Comparison of ENCODE assay signal across 11 cellular contexts in genomic region chrX:50067435-50068292, GRCh38.
DNase-seq lines count a peak whose midpoint lies in the region; ATAC-seq, FAIRE-seq and TF ChIP-seq lines count a peak whose summit lies in the region.
"Had no signal": no experiment of that assay in that cellular context is flagged by ENCODE, and none has a peak within 500 bp of the region (broad histone marks: within the 10 kb centered on the region; RNA-seq: fewer than 3 reads in every experiment).

No MANE protein-coding gene starts in this region.

- TF ChIP-seq CTCF in HepG2 (CRISPR knock-in tag; IDR thresholded peaks at IDR 0.05) (no peak), GM13977 (IDR thresholded peaks at IDR 0.05; ENCODE audit: extremely low read depth, insufficient read depth, missing control alignments) (no peak)

- peak overlapping the region; percentile 48 to 71 (median 63) for H3K4me3 ChIP-seq in HepG2 (replicated peaks in 1 of 3; ENCODE audit: insufficient read depth in 1 of 3, low read depth in 2 of 3, low read length in 3 of 3)

- peak; percentile 9 for DNase-seq in AG20443 (ENCODE audit: low spot score)
- peak; percentile 7 to 22 for DNase-seq in NCI-H187 (lab: John Stamatoyannopoulos, UW)
- DNase-seq in cerebellar cortex (ENCODE audit: low spot score): peak; percentile 88
- peak; percentile 66 for DNase-seq in HepG2 (ENCODE audit: low spot score)
- DNase-seq in activated naive CD4-positive, alpha-beta T cell treated with anti-CD3 and anti-CD28 coated beads, Interleukin-2, amount 50 U/mL, for 72 hours (ENCODE audit: low spot score in 2 of 2): no peak
- no peak for DNase-seq in activated gamma-delta T cell (lab: John Stamatoyannopoulos, UW)
- DNase-seq in GM13977 (ENCODE audit: low spot score): no peak
- DNase-seq: immature natural killer cell had no signal

- intact Hi-C loops in HepG2 (cut with micrococcal nuclease; ENCODE audit: unreplicated experiment): loop anchor here (5.0 kb wide), 1 partner anchor 145 kb away; the partner anchor contains the start of gene CLCN5

- POLR2A ChIA-PET in HepG2 (lab: Yijun Ruan, JAX): interaction anchor here (1.0 to 1.2 kb wide), 2 partner anchors 145 to 189 kb away, joined by 3 to 7 read pairs; partner anchors contain the start of genes CLCN5 and USP27X

- peak; percentile 80 for FAIRE-seq in HepG2 (lab: Jason Lieb, UNC)

- peaks cover 55% of the 10 kb centered on the region for H3K4me1 ChIP-seq in HepG2 (ENCODE audit: insufficient read depth, low read length)

- peak; percentile 88 for ATAC-seq in HepG2
- no peak for ATAC-seq in activated naive CD4-positive, alpha-beta T cell treated with anti-CD3 and anti-CD28 coated beads, Interleukin-2, amount 50 U/mL, for 72 hours
- no peak for ATAC-seq in HG02870 (IDR thresholded peaks at IDR 0.05; ENCODE audit: unreplicated experiment)

- BruUV-seq in HepG2 (replicated peaks; lab: Mats Ljungman, UMichigan): TSS peak; percentile 73

- no peak overlapping the region for H3K27ac Mint-ChIP-seq in activated naive CD4-positive, alpha-beta T cell treated with anti-CD3 and anti-CD28 coated beads, Interleukin-2, amount 50 U/mL, for 72 hours
- H3K27ac Mint-ChIP-seq: immature natural killer cell; stimulated activated naive CD8-positive, alpha-beta T cell treated with anti-CD3 and anti-CD28 coated beads, Interleukin-15, Interleukin-2, amounts not matched to agents 100 ng/mL and 50 ng/mL, for 24 hours had no signal

- no peaks in the 10 kb centered on the region for H3K9me3 ChIP-seq in HepG2 (ENCODE audit: low read length)

- peak overlapping the region; percentile 83 for H3K27ac ChIP-seq in HepG2 (ENCODE audit: extremely low read length, insufficient read depth, low read length)
- H3K27ac ChIP-seq: VCaP had no signal

- TF ChIP-seq RAD21 in HepG2 (CRISPR knock-in tag; IDR thresholded peaks at IDR 0.05): no peak

- in situ Hi-C loops in HepG2 (cut with HindIII; ENCODE audit: extremely low pct_ligation_motif_present, low pct_unique_long_range_greater_than_20kb): no loop called here
- in situ Hi-C loops in GM13977 (cut with MboI; ENCODE audit: low pct_unique_long_range_greater_than_20kb, low sequenced_read_pairs, unreplicated experiment): no loop called here

- H3K4me2 ChIP-seq in HepG2 (ENCODE audit: low read depth, low read length): peak overlapping the region; percentile 74

- H3K9me3 Mint-ChIP-seq in activated naive CD4-positive, alpha-beta T cell treated with anti-CD3 and anti-CD28 coated beads, Interleukin-2, amount 50 U/mL, for 72 hours: no peaks in the 10 kb centered on the region
- H3K9me3 Mint-ChIP-seq: stimulated activated naive CD8-positive, alpha-beta T cell treated with anti-CD3 and anti-CD28 coated beads, Interleukin-15, Interleukin-2, amounts not matched to agents 100 ng/mL and 50 ng/mL, for 24 hours had no signal

- peaks cover 0 to 4% of the 10 kb centered on the region in 2 donors for H3K36me3 Mint-ChIP-seq in activated naive CD4-positive, alpha-beta T cell treated with anti-CD3 and anti-CD28 coated beads, Interleukin-2, amount 50 U/mL, for 72 hours

- no peak for TF ChIP-seq EP300 in HepG2 (IDR thresholded peaks at IDR 0.05; ENCODE audit: low read depth in 2 of 2, low read length in 2 of 2)
- no peak for TF ChIP-seq EP300 in HepG2 (CRISPR knock-in tag; IDR thresholded peaks at IDR 0.05; ENCODE audit: borderline replicate concordance)

- no peaks in the 10 kb centered on the region for H4K20me1 ChIP-seq in HepG2 (ENCODE audit: insufficient read depth, low read length)

- no peak for TF ChIP-seq POLR2A in HepG2 (IDR thresholded peaks at IDR 0.05; ENCODE audit: insufficient read depth in 1 of 2, low read depth in 2 of 2, low read length in 2 of 2)

- H3K79me2 ChIP-seq in HepG2 (ENCODE audit: insufficient read depth, low read length): no peaks in the 10 kb centered on the region

- peak overlapping the region; percentile 59 for H3K9ac ChIP-seq in HepG2 (ENCODE audit: insufficient read depth, low read depth, low read length)

- no peaks in the 10 kb centered on the region for H3K27me3 ChIP-seq in HepG2 (ENCODE audit: control insufficient read depth in 1 of 2, insufficient read depth in 2 of 2, low read length in 2 of 2)

- WGBS in HepG2 (ENCODE audit: low lambda C conversion rate): 0% methylated on average over 7 of the region's 9 CpGs

- peak overlapping the region; percentile 63 for H2AFZ ChIP-seq in HepG2 (ENCODE audit: low read length)

- H3K36me3 ChIP-seq in HepG2 (replicated peaks in 1 of 2; ENCODE audit: control insufficient read depth in 1 of 2, insufficient read depth in 2 of 2, low read length in 2 of 2): no peaks in the 10 kb centered on the region

- CTCF ChIA-PET in HepG2 (lab: Yijun Ruan, JAX; ENCODE audit: low intra/inter-chr PET ratio, low total read pairs): no interaction called here

TF ChIP-seq in HepG2, 621 proteins besides CTCF, POLR2A, EP300 and RAD21 (continues in another document):
- TF ChIP-seq ZMYM4 (CRISPR knock-in tag; IDR thresholded peaks at IDR 0.05) (peak; percentile 42), ZNF501 (CRISPR knock-in tag; IDR thresholded peaks at IDR 0.05) (0 out of 2 replicates have a peak, but pooled peaks have one; percentile 26), SMARCE1 (IDR thresholded peaks at IDR 0.05; ENCODE audit: borderline replicate concordance) (no peak), PBX3 (CRISPR knock-in tag; IDR thresholded peaks at IDR 0.05; ENCODE audit: borderline replicate concordance) (no peak), ARID4A (CRISPR knock-in tag; IDR thresholded peaks at IDR 0.05; ENCODE audit: borderline replicate concordance) (peak; percentile 25; the same call in 1 of the 2 replicates), KDM1A (CRISPR knock-in tag; IDR thresholded peaks at IDR 0.05) (no peak), CREB1 (IDR thresholded peaks at IDR 0.05) (peak; percentile 30; the same call in 1 of the 2 replicates), CREB1 (CRISPR knock-in tag; IDR thresholded peaks at IDR 0.05) (no peak; the same call in 1 of the 2 replicates), ZSCAN5A (CRISPR knock-in tag; IDR thresholded peaks at IDR 0.05; ENCODE audit: borderline replicate concordance) (no peak), FOXA1 (IDR thresholded peaks at IDR 0.05) (no peak), FOXA1 (CRISPR knock-in tag; IDR thresholded peaks at IDR 0.05) (0 out of 2 replicates have a peak, but pooled peaks have one; percentile 13), ZNF138 (CRISPR knock-in tag; IDR thresholded peaks at IDR 0.05; ENCODE audit: low read depth) (no peak)

Comparison
In these comparisons a context has a peak if more than half of its experiments do, and no peak if none do; other contexts are left out.
1. DNase-seq: peak in AG20443 (single experiment), NCI-H187 (2 of 2), cerebellar cortex (single experiment) and HepG2 (single experiment); none in activated naive CD4-positive, alpha-beta T cell treated with anti-CD3 and anti-CD28 coated beads, Interleukin-2, amount 50 U/mL, for 72 hours (0 of 2), activated gamma-delta T cell (single experiment) and GM13977 (single experiment).